In genomic region chrX:8849945-8850344, GRCh38 we compare ENCODE assay signal across 1 cellular context.
TF ChIP-seq lines count a peak whose summit lies in the region.

No MANE protein-coding gene starts in this region.

TF ChIP-seq in GM23338, 12 proteins besides CTCF, POLR2A, EP300 and RAD21 (continued from another document):
- no peak for TF ChIP-seq ZNF462 (CRISPR knock-in tag; IDR thresholded peaks at IDR 0.05)
- TF ChIP-seq ZNF331 (CRISPR knock-in tag; IDR thresholded peaks at IDR 0.05; ENCODE audit: low read depth): no peak
- no peak for TF ChIP-seq JUNB (IDR thresholded peaks at IDR 0.05; ENCODE audit: unreplicated experiment)
- TF ChIP-seq NANOG (IDR thresholded peaks at IDR 0.05; ENCODE audit: borderline replicate concordance): no peak
- TF ChIP-seq STAT1 (IDR thresholded peaks at IDR 0.05; ENCODE audit: unreplicated experiment): no peak
- no peak for TF ChIP-seq ETS1 (IDR thresholded peaks at IDR 0.05)
- TF ChIP-seq POLR2AphosphoS5 (IDR thresholded peaks at IDR 0.05; ENCODE audit: low read depth): no peak
- TF ChIP-seq EZH2 (IDR thresholded peaks at IDR 0.05; ENCODE audit: low read depth, unreplicated experiment): no peak
- no peak for TF ChIP-seq EZH2phosphoT487 (IDR thresholded peaks at IDR 0.05; ENCODE audit: unreplicated experiment)
